Comparison of ENCODE assay signal across 33 cellular contexts in genomic region chr20:52838510-52839241, GRCh38.
"Had no signal": no experiment of that assay in that cellular context is flagged by ENCODE, and none has a peak within 500 bp of the region (broad histone marks: within the 10 kb centered on the region; RNA-seq: fewer than 3 reads in every experiment).

No MANE protein-coding gene starts in this region.

- H3K4me1 ChIP-seq: adrenal gland, ascending aorta, body of pancreas, breast epithelium had no signal

- H3K27ac ChIP-seq: adrenal gland, ascending aorta, body of pancreas, brain microvascular endothelial cell, breast epithelium, cardiac muscle cell had no signal

- FAIRE-seq: astrocyte, bronchial epithelial cell had no signal

- DNase-seq: activated effector memory CD4-positive, alpha-beta T cell treated with anti-CD3 and anti-CD28 coated beads, Interleukin-2, amount 50 U/mL, for 16 hours; activated effector memory CD4-positive, alpha-beta T cell treated with Interleukin-2 at 50 U/mL for 16 hours; activated gamma-delta T cell; activated gamma-delta T cell treated with Interleukin-2 at 50 U/mL for 16 hours; activated naive CD4-positive, alpha-beta T cell; activated naive CD4-positive, alpha-beta T cell treated with anti-CD3 and anti-CD28 coated beads for 36 hours; activated naive CD4-positive, alpha-beta T cell treated with anti-CD3 and anti-CD28 coated beads, Interleukin-2, amount 10 ng/mL, durations not matched to agents 7 days and 5 days; activated naive CD4-positive, alpha-beta T cell treated with anti-CD3 and anti-CD28 coated beads, Interleukin-2, amount 50 U/mL, for 16 hours; activated naive CD4-positive, alpha-beta T cell treated with Interleukin-2 at 50 U/mL for 16 hours; activated naive CD8-positive, alpha-beta T cell treated with anti-CD3 and anti-CD28 coated beads for 36 hours; activated naive CD8-positive, alpha-beta T cell treated with anti-CD3 and anti-CD28 coated beads, Interleukin-2, amount 10 ng/mL, durations not matched to agents 7 days and 5 days; activated naive CD8-positive, alpha-beta T cell treated with anti-CD3 and anti-CD28 coated beads, Interleukin-2, amount 50 U/mL, for 24 hours; activated T-cell treated with anti-CD3 and anti-CD28 coated beads, Interleukin-2, amount 50 U/mL, for 24 hours; activated T-cell treated with anti-CD3 and anti-CD28 coated beads, Interleukin-2, amount 50 U/mL, for 4 hours; activated T-cell treated with anti-CD3 and anti-CD28 coated beads, Interleukin-2, amount 50 U/mL, for 48 hours; activated T-cell treated with anti-CD3 and anti-CD28 coated beads, Interleukin-2, amount 50 U/mL, for 72 hours; adrenal gland; amniotic stem cell; amygdala; anterior cingulate cortex; aorta; body of pancreas; brain microvascular endothelial cell; caudate nucleus; central memory CD4-positive, alpha-beta T cell; cerebellar nuclear complex had no signal

- H3K27me3 ChIP-seq: adrenal gland, ascending aorta, body of pancreas, brain microvascular endothelial cell, breast epithelium, cardiac muscle cell had no signal

- ATAC-seq: activated naive CD4-positive, alpha-beta T cell treated with anti-CD3 and anti-CD28 coated beads, Interleukin-2, amount 50 U/mL, for 72 hours; activated naive CD8-positive, alpha-beta T cell treated with anti-CD3 and anti-CD28 coated beads, Interleukin-2, amount 50 U/mL, for 24 hours; activated T-cell treated with anti-CD3 and anti-CD28 coated beads, Interleukin-2, amount 50 U/mL, for 4 hours; activated T-cell treated with anti-CD3 and anti-CD28 coated beads, Interleukin-2, amount 50 U/mL, for 72 hours; activated T-helper 17 cell treated with anti-CD3 and anti-CD28 coated beads, Interleukin-2, amount 50 U/mL, for 72 hours; body of pancreas had no signal

- H3K9me3 ChIP-seq: adrenal gland, ascending aorta, body of pancreas, breast epithelium had no signal

- H3K36me3 ChIP-seq: adrenal gland, ascending aorta, brain microvascular endothelial cell, breast epithelium, cardiac muscle cell had no signal

- H3K4me3 ChIP-seq: adrenal gland, ascending aorta, body of pancreas, breast epithelium, cardiac muscle cell had no signal
